8 cellular contexts compared by ENCODE assay signal in the genomic region with DNA sequence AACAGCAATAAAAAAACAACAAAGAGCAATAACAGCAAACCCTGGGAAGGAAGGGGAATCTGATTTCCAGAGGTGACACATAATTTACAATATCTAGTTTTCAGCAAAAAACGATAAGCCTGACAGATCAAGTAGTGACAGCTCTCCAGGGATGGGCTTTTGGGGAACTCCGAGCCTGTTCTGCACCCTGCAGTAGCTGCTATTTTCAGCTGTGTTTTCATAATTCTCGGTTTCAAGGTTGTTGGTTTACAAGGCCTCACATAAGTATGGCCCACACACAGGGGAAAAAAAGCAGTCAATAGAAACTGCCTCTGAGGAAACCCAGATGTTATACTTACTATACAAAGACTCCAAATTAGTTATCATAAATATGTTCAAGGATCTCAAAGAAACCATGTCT.
A peak's percentile ranks its signal among the peaks of the same experiment; 100 is the strongest.
DNase-seq lines count a peak whose midpoint lies in the region; ATAC-seq, FAIRE-seq and TF ChIP-seq lines count a peak whose summit lies in the region.

No MANE protein-coding gene starts in this region.

- H3K4me2 ChIP-seq in OCI-LY7 (ENCODE audit: low read length) = peak overlapping the region; percentile 20

- POLR2A ChIA-PET in OCI-LY7 (lab: Charles Lee) = interaction anchor here (1.0 to 2.6 kb wide), 5 partner anchors 8 to 93 kb away, joined by 3 to 7 read pairs (median 7); partner anchors contain the start of gene CD28

- H3K4me3 Mint-ChIP-seq in glutamatergic neuron (ENCODE audit: unreplicated experiment) = no peak overlapping the region

- no TSS peak for BruUV-seq in OCI-LY7 (replicated peaks; lab: Mats Ljungman, UMichigan)

- H3K27me3 ChIP-seq in small intestine (ENCODE audit: control insufficient read depth in 2 of 2, insufficient read depth in 2 of 2, low read length in 2 of 2) = no peaks in the 10 kb centered on the region

- CTCF ChIA-PET in OCI-LY7 (lab: Charles Lee; ENCODE audit: unreplicated experiment) = interaction anchor here (0.7 kb wide), 1 partner anchor 315 kb away, joined by 3 read pairs; no protein-coding TSS in a partner anchor

- DNase-seq in GM13977 (ENCODE audit: low spot score) (peak; percentile 51), OCI-LY7 (ENCODE audit: low spot score) (peak; percentile 69), inferior parietal cortex (ENCODE audit: extremely low spot score) (no peak), small intestine (no peak), glutamatergic neuron (no peak), NCI-H1694 (lab: John Stamatoyannopoulos, UW) (no peak)

- no peak for FAIRE-seq in small intestine (lab: Jason Lieb, UNC)

- no peak overlapping the region for H2AFZ ChIP-seq in OCI-LY7 (ENCODE audit: low read length)

- H3K9me3 Mint-ChIP-seq in glutamatergic neuron (ENCODE audit: unreplicated experiment) = peaks cover 2% of the 10 kb centered on the region

- no peak overlapping the region for H3K27ac Mint-ChIP-seq in glutamatergic neuron (ENCODE audit: unreplicated experiment)

- H4K20me1 ChIP-seq in OCI-LY7 (ENCODE audit: insufficient read depth, low read length) = no peaks in the 10 kb centered on the region

- H3K4me1 ChIP-seq in OCI-LY7 (ENCODE audit: insufficient read depth, low read length, poor library complexity, severe bottlenecking) (peaks cover 48% of the 10 kb centered on the region), small intestine (ENCODE audit: control insufficient read depth in 2 of 2, insufficient read depth in 1 of 2, low read depth in 1 of 2, low read length in 1 of 2) (no peaks in the 10 kb centered on the region)

- H3K36me3 ChIP-seq in OCI-LY7 (ENCODE audit: insufficient read depth, low read length) = no peaks in the 10 kb centered on the region
- H3K36me3 ChIP-seq in small intestine (ENCODE audit: control insufficient read depth in 2 of 2, insufficient read depth in 2 of 2, low read length in 2 of 2) = no peaks in the 10 kb centered on the region

- H3K9me2 ChIP-seq in OCI-LY7 (ENCODE audit: insufficient read depth, low read length) = no peaks in the 10 kb centered on the region

- H3K4me3 ChIP-seq in OCI-LY7 (ENCODE audit: low read depth, low read length, poor library complexity, severe bottlenecking) (peak overlapping the region; percentile 1), small intestine (ENCODE audit: low read depth in 1 of 2, low read length in 2 of 2) (no peak overlapping the region)

- H3K9me3 ChIP-seq in OCI-LY7 (ENCODE audit: low read length) (peaks cover 8% of the 10 kb centered on the region; the same call in 1 of the 2 replicates), small intestine (ENCODE audit: control insufficient read depth, low read depth) (no peaks in the 10 kb centered on the region)

- WGBS in small intestine, 3 donors = 59 to 81% (median 61%) methylated on average over 3 of the region's 3 CpGs

- intact Hi-C loops in OCI-LY7 (cut with micrococcal nuclease; ENCODE audit: unreplicated experiment) = loop anchor here (5.0 kb wide), 1 partner anchor 563 kb away; the partner anchor contains the start of gene CYP20A1

- in situ Hi-C loops in GM13977 (cut with MboI; ENCODE audit: low pct_unique_long_range_greater_than_20kb, low sequenced_read_pairs, unreplicated experiment) = no loop called here

- peak; percentile 88 for ATAC-seq in GM19328 (IDR thresholded peaks at IDR 0.05; ENCODE audit: unreplicated experiment)
- ATAC-seq in HG02943 (IDR thresholded peaks at IDR 0.05; ENCODE audit: low read depth, unreplicated experiment) = peak; percentile 94

- TF ChIP-seq CTCF in GM13977 (IDR thresholded peaks at IDR 0.05; ENCODE audit: extremely low read depth, insufficient read depth, missing control alignments) (no peak), OCI-LY7 (conservative IDR thresholded peaks at IDR 0.05; ENCODE audit: low read length) (no peak), glutamatergic neuron (IDR thresholded peaks at IDR 0.05; ENCODE audit: partially characterized antibody, unreplicated experiment) (no peak)

- no peaks in the 10 kb centered on the region for H3K4me1 Mint-ChIP-seq in glutamatergic neuron (ENCODE audit: low read depth, unreplicated experiment)

- H3K27me3 Mint-ChIP-seq in glutamatergic neuron (ENCODE audit: unreplicated experiment) = no peaks in the 10 kb centered on the region

- H3K27ac ChIP-seq in OCI-LY7 (ENCODE audit: low read depth, low read length, poor library complexity, severe bottlenecking) (no peak overlapping the region), small intestine (ENCODE audit: low read depth in 1 of 2, low read length in 1 of 2) (peak overlapping the region in 1 of 2 donors; percentile 12)

- H3K79me2 ChIP-seq in OCI-LY7 (ENCODE audit: insufficient read depth, low read depth, low read length) = no peaks in the 10 kb centered on the region

- peaks cover 16% of the 10 kb centered on the region for H3K36me3 Mint-ChIP-seq in glutamatergic neuron (ENCODE audit: unreplicated experiment)

Comparison
In these comparisons a context has a peak if more than half of its experiments do, and no peak if none do; other contexts are left out.
1. DNase-seq: peak in GM13977 (single experiment) and OCI-LY7 (single experiment); none in inferior parietal cortex (single experiment), small intestine (single experiment), glutamatergic neuron (single experiment) and NCI-H1694 (single experiment).